ENCODE assay signal across 1 cellular context in genomic region chr12:95940514-95940913, GRCh38.
TF ChIP-seq lines count a peak whose summit lies in the region.

No MANE protein-coding gene starts in this region.

TF ChIP-seq in HepG2, 621 proteins besides CTCF, POLR2A, EP300 and RAD21 (continued from another document):
- no peak for TF ChIP-seq ZBTB4 (CRISPR knock-in tag; IDR thresholded peaks at IDR 0.05; ENCODE audit: borderline replicate concordance)
- TF ChIP-seq RNF2 (conservative IDR thresholded peaks at IDR 0.05; ENCODE audit: low read depth): no peak
- TF ChIP-seq KDM1A (CRISPR knock-in tag; IDR thresholded peaks at IDR 0.05): no peak
- TF ChIP-seq KAT8 (CRISPR knock-in tag; IDR thresholded peaks at IDR 0.05): peak; percentile 76; the same call in 1 of the 2 replicates
- peak; percentile 36 for TF ChIP-seq ZNF644 (CRISPR knock-in tag; IDR thresholded peaks at IDR 0.05; ENCODE audit: low read depth)
- TF ChIP-seq ZNF503 (CRISPR knock-in tag; IDR thresholded peaks at IDR 0.05): peak; percentile 96
- no peak for TF ChIP-seq ZFP41 (CRISPR knock-in tag; IDR thresholded peaks at IDR 0.05; ENCODE audit: borderline replicate concordance)
- no peak for TF ChIP-seq RBFOX2 (IDR thresholded peaks at IDR 0.05; ENCODE audit: low read depth, low read length)
- TF ChIP-seq DR1 (CRISPR knock-in tag; IDR thresholded peaks at IDR 0.05): no peak
- TF ChIP-seq ZNF800 (CRISPR knock-in tag; IDR thresholded peaks at IDR 0.05): 0 out of 2 replicates have a peak, but pooled peaks have one; percentile 31
- no peak for TF ChIP-seq ZHX2 (IDR thresholded peaks at IDR 0.05; ENCODE audit: low read depth)
- TF ChIP-seq ZHX2 (CRISPR knock-in tag; IDR thresholded peaks at IDR 0.05; ENCODE audit: borderline replicate concordance): no peak
- no peak for TF ChIP-seq ZNF251 (CRISPR knock-in tag; IDR thresholded peaks at IDR 0.05)
- TF ChIP-seq ZNF615 (CRISPR knock-in tag; IDR thresholded peaks at IDR 0.05; ENCODE audit: borderline replicate concordance): no peak
- no peak for TF ChIP-seq PREB (CRISPR knock-in tag; IDR thresholded peaks at IDR 0.05)
- TF ChIP-seq JUND (CRISPR knock-in tag; IDR thresholded peaks at IDR 0.05): peak; percentile 51; the same call in 1 of the 2 replicates
- TF ChIP-seq ATF5 (CRISPR knock-in tag; IDR thresholded peaks at IDR 0.05; ENCODE audit: low read depth): no peak
- TF ChIP-seq CREB1 (IDR thresholded peaks at IDR 0.05): peak; percentile 53
- TF ChIP-seq CREB1 (CRISPR knock-in tag; IDR thresholded peaks at IDR 0.05): peak; percentile 81; the same call in 1 of the 2 replicates
- peak; percentile 99 for TF ChIP-seq NR2F6 (IDR thresholded peaks at IDR 0.05)
- peak; percentile 99 for TF ChIP-seq NR2F6 (CRISPR knock-in tag; IDR thresholded peaks at IDR 0.05)
